25 cellular contexts compared by ENCODE assay signal in genomic region chr6:41518118-41518517, GRCh38. TPM values are rescaled to one million over a fixed set of nuclear protein-coding genes. Genes with fewer than 3 reads are reported as not detected.
A peak's percentile ranks its signal among the peaks of the same experiment; 100 is the strongest.
DNase-seq lines count a peak whose midpoint lies in the region; ATAC-seq, FAIRE-seq and TF ChIP-seq lines count a peak whose summit lies in the region.
"Had no signal": no experiment of that assay in that cellular context is flagged by ENCODE, and none has a peak within 500 bp of the region (broad histone marks: within the 10 kb centered on the region; RNA-seq: fewer than 3 reads in every experiment).

No MANE protein-coding gene starts in this region.

- ATAC-seq in pancreas, result no peak
- ATAC-seq: activated CD8-positive, alpha-beta memory T cell treated with anti-CD3 and anti-CD28 coated beads, Interleukin-2, amount 10 ng/mL, durations not matched to agents 7 days and 5 days; gastroesophageal sphincter; stimulated activated effector memory CD8-positive, alpha-beta T cell treated with anti-CD3 and anti-CD28 coated beads, Interleukin-12 subunit alpha, Interleukin-12 subunit beta, amount 100 ng/mL, for 72 hours had no signal

- intact Hi-C loops in transverse colon (cut with DNase I; ENCODE audit: low total_unique reads) (loop anchor here (5.0 kb wide), 1 partner anchor 259 kb away; the partner anchor contains the start of gene FRS3), pancreas (cut with DNase I) (no loop called here)

- no peaks in the 10 kb centered on the region for H3K9me1 ChIP-seq in keratinocyte (ENCODE audit: control insufficient read depth, extremely low read depth, insufficient read depth, low read length)

- no peaks in the 10 kb centered on the region for H3K36me3 ChIP-seq in keratinocyte (ENCODE audit: control insufficient read depth in 2 of 2, extremely low read depth in 1 of 2, insufficient read depth in 2 of 2, low read length in 2 of 2)
- H3K36me3 ChIP-seq in transverse colon, result no peaks in the 10 kb centered on the region
- H3K36me3 ChIP-seq in pancreas, result no peaks in the 10 kb centered on the region
- H3K36me3 ChIP-seq: gastroesophageal sphincter, spleen had no signal

- dilution Hi-C loops in keratinocyte (cut with MboI; ENCODE audit: extremely low pct_ligation_motif_present, low sequenced_read_pairs), result no loop called here

- H3K27ac ChIP-seq in keratinocyte (ENCODE audit: control insufficient read depth, insufficient read depth, low read length) (no peak overlapping the region), transverse colon (peak overlapping the region in 3 of 4 donors; percentile 77 to 86 (median 83)), pancreas (no peak overlapping the region)
- H3K27ac ChIP-seq: coronary artery, gastroesophageal sphincter, GM23248, spleen, testis had no signal

- in situ Hi-C loops in transverse colon (cut with MboI; ENCODE audit: low pct_ligation_motif_present in 1 of 4, low pct_unique_long_range_greater_than_20kb in 1 of 4, low sequenced_read_pairs in 3 of 4), result no loop called here

- H3K4me2 ChIP-seq in keratinocyte (ENCODE audit: control insufficient read depth, extremely low read depth, insufficient read depth, low read depth, low read length), result no peak overlapping the region

- H3K9ac ChIP-seq in keratinocyte (ENCODE audit: control insufficient read depth, extremely low read depth, insufficient read depth, low read length), result no peak overlapping the region
- H3K9ac ChIP-seq: GM23248 had no signal

- H3K9me3 ChIP-seq in keratinocyte (ENCODE audit: control insufficient read depth, low read depth, low read length), result no peaks in the 10 kb centered on the region
- no peaks in the 10 kb centered on the region for H3K9me3 ChIP-seq in transverse colon
- H3K9me3 ChIP-seq in pancreas, result no peaks in the 10 kb centered on the region
- H3K9me3 ChIP-seq: gastroesophageal sphincter, spleen, testis had no signal

- H2AFZ ChIP-seq in keratinocyte (ENCODE audit: control insufficient read depth, low read length), result peak overlapping the region; percentile 12
- H2AFZ ChIP-seq: GM23248 had no signal

- FAIRE-seq in keratinocyte (lab: Jason Lieb, UNC), result no peak
- no peak for FAIRE-seq in pancreas (lab: Jason Lieb, UNC)
- FAIRE-seq: D721Med had no signal

- H3K4me3 ChIP-seq in keratinocyte (ENCODE audit: control insufficient read depth in 2 of 3, extremely low read depth in 1 of 3, insufficient read depth in 2 of 3, low read depth in 1 of 3, low read length in 3 of 3) (no peak overlapping the region), transverse colon (no peak overlapping the region), pancreas (no peak overlapping the region)
- H3K4me3 ChIP-seq: coronary artery, gastroesophageal sphincter, GM23248, spleen, testis had no signal

- 47% methylated on average over 7 of the region's 7 CpGs; no CpG with 5 or more reads in 1 of the 2 donors for WGBS in transverse colon (ENCODE audit: low coverage in 1 of 2), 2 donors
- WGBS in pancreas, 2 donors, result 83 to 84% methylated on average over 7 of the region's 7 CpGs

- H4K20me1 ChIP-seq in keratinocyte (ENCODE audit: control insufficient read depth, extremely low read depth, insufficient read depth, low read length), result no peaks in the 10 kb centered on the region

- peaks cover 16% of the 10 kb centered on the region for H3K27me3 ChIP-seq in keratinocyte (ENCODE audit: control insufficient read depth, extremely low read depth, insufficient read depth, low read length)
- peaks cover 10% of the 10 kb centered on the region for H3K27me3 ChIP-seq in transverse colon
- H3K27me3 ChIP-seq in pancreas, result no peaks in the 10 kb centered on the region
- H3K27me3 ChIP-seq: testis had no signal

- no peaks in the 10 kb centered on the region for H3K79me2 ChIP-seq in keratinocyte (ENCODE audit: control insufficient read depth, insufficient read depth, low read length)

- DNase-seq in LoVo (ENCODE audit: low spot score) (peak; percentile 22), SW480 (ENCODE audit: low spot score) (peak; percentile 82), keratinocyte (ENCODE audit: low read depth, low spot score) (no peak), transverse colon (peak; percentile 58), pancreas (no peak), superior temporal gyrus (ENCODE audit: extremely low spot score) (no peak)
- DNase-seq in activated CD4-positive, alpha-beta T cell treated with anti-CD3 and anti-CD28 coated beads, Interleukin-2, amount 50 U/mL, for 4 hours, result no peak
- DNase-seq: activated CD4-positive, alpha-beta T cell treated with anti-CD3 and anti-CD28 coated beads, Interleukin-2, amount 10 ng/mL, durations not matched to agents 24 days and 14 days; activated CD8-positive, alpha-beta memory T cell treated with anti-CD3 and anti-CD28 coated beads, Interleukin-2, amount 10 ng/mL, durations not matched to agents 7 days and 5 days; activated naive CD4-positive, alpha-beta T cell treated with anti-CD3 and anti-CD28 coated beads, Interleukin-2, amount 10 ng/mL, durations not matched to agents 7 days and 5 days; amygdala; GM23248; KG1; mammary epithelial cell; naive B cell; NCI-H1436 treated with DMSO at 0.1 percent for 48 hours; NCI-H774; occipital lobe; spleen; stimulated activated CD4-positive, alpha-beta T cell treated with anti-CD3 and anti-CD28 coated beads, Interleukin-2, amount 100 ng/mL, for 48 hours; testis had no signal

- no peak for TF ChIP-seq EP300 in transverse colon (IDR thresholded peaks at IDR 0.05; ENCODE audit: low read depth)

- H3K4me1 ChIP-seq in keratinocyte (ENCODE audit: control insufficient read depth, extremely low read depth, insufficient read depth, low read length), result peaks cover 6% of the 10 kb centered on the region
- H3K4me1 ChIP-seq in transverse colon, result peaks cover 0 to 30% (median 22%) of the 10 kb centered on the region in 4 donors
- peaks cover 3 to 12% (median 9%) of the 10 kb centered on the region in 3 donors for H3K4me1 ChIP-seq in pancreas
- H3K4me1 ChIP-seq: gastroesophageal sphincter, spleen, testis had no signal

- TF ChIP-seq CTCF in keratinocyte (optimal IDR thresholded peaks at IDR 0.05 in 1 of 3, IDR thresholded peaks at IDR 0.05 in 1 of 3, conservative IDR thresholded peaks at IDR 0.05 in 1 of 3; ENCODE audit: extremely low read depth in 1 of 3, insufficient read depth in 2 of 3, low read length in 3 of 3), result no peak
- TF ChIP-seq CTCF in transverse colon (IDR thresholded peaks at IDR 0.05), result no peak
- TF ChIP-seq CTCF in pancreas (IDR thresholded peaks at IDR 0.05), result no peak

- no peak for TF ChIP-seq POLR2A in transverse colon (IDR thresholded peaks at IDR 0.05)

RNA-seq across cellular contexts. Expression of gene FOXP4, which starts 28.1 kb away (rescaled TPM):
- 0.93 to 4.3 TPM (median 1.1 TPM) in 3 replicates for polyA plus RNA-seq in keratinocyte
- polyA plus RNA-seq in keratinocyte (2011; ENCODE audit: low read depth), result 1.7 TPM
- 2.0 and 5.2 TPM in 2 replicates for polyA plus RNA-seq in keratinocyte (2011; cell fraction: cytosol; rRNA removed)
- 5.1 and 7.1 TPM in 2 replicates for polyA plus RNA-seq in keratinocyte (2011; cell fraction: nucleus; rRNA removed)
- 6.1 and 13.3 TPM in 2 replicates for polyA plus RNA-seq in keratinocyte (2012; ENCODE audit: low replicate concordance)
- polyA minus RNA-seq in keratinocyte, result 1.9 to 12.7 TPM (median 2.2 TPM) in 3 replicates
- 13.4 TPM for polyA minus RNA-seq in keratinocyte (2011; cell fraction: cytosol; rRNA and poly(A)+ RNA removed)
- polyA minus RNA-seq in keratinocyte (2011; cell fraction: nucleus; rRNA and poly(A)+ RNA removed), result 4.2 and 4.9 TPM in 2 replicates
- total RNA-seq in transverse colon, result 10 to 100 TPM; 13.8 to 45.6 (median 17.2) TPM
- total RNA-seq in pancreas, result 10 to 100 TPM; 23.1 to 28.3 (median 25.3) TPM
- polyA plus RNA-seq in pancreas, result 10 to 100 TPM; 27.4 to 29.3 TPM

Comparison
In these comparisons a context has a peak if more than half of its experiments do, and no peak if none do; other contexts are left out.
1. DNase-seq: peak in LoVo (single experiment), SW480 (single experiment) and transverse colon (single experiment); none in keratinocyte (single experiment), activated CD4-positive, alpha-beta T cell treated with anti-CD3 and anti-CD28 coated beads, Interleukin-2, amount 50 U/mL, for 4 hours (0 of 2), pancreas (0 of 6) and superior temporal gyrus (single experiment).
2. H3K27ac ChIP-seq: peak in transverse colon (3 of 4); none in keratinocyte (single experiment) and pancreas (0 of 4).